Comparison of ENCODE assay signal across 22 cellular contexts in genomic region chr15:25679964-25680658, GRCh38.
"Had no signal": no experiment of that assay in that cellular context is flagged by ENCODE, and none has a peak within 500 bp of the region (broad histone marks: within the 10 kb centered on the region; RNA-seq: fewer than 3 reads in every experiment).

No MANE protein-coding gene starts in this region.

- H3K4me1 ChIP-seq: parathyroid adenoma, right lobe of liver had no signal

- ATAC-seq: gastroesophageal sphincter; left lobe of liver; natural killer cell; psoas muscle; stimulated activated memory B cell treated with anti-CD40 and anti-IgM and Interleukin-4, amounts not matched to agents 10 μg/mL and 1 μg/mL and 100 μg/mL, for 72 hours had no signal

- H3K9me3 ChIP-seq: esophagus squamous epithelium, gastroesophageal sphincter, psoas muscle, right lobe of liver, thoracic aorta, transverse colon had no signal

- H3K4me3 ChIP-seq: esophagus squamous epithelium, gastroesophageal sphincter, psoas muscle, right lobe of liver, spleen, stomach, thoracic aorta, transverse colon had no signal

- H3K79me2 ChIP-seq: parathyroid adenoma had no signal

- H3K4me3 Mint-ChIP-seq: natural killer cell; stimulated activated memory B cell treated with anti-CD40 and anti-IgM and Interleukin-4, amounts not matched to agents 10 μg/mL and 1 μg/mL and 100 μg/mL, for 72 hours had no signal

- H2AFZ ChIP-seq: parathyroid adenoma had no signal

- H3K27me3 Mint-ChIP-seq: stimulated activated memory B cell treated with anti-CD40 and anti-IgM and Interleukin-4, amounts not matched to agents 10 μg/mL and 1 μg/mL and 100 μg/mL, for 72 hours had no signal

- H3K27ac Mint-ChIP-seq: natural killer cell; stimulated activated memory B cell treated with anti-CD40 and anti-IgM and Interleukin-4, amounts not matched to agents 10 μg/mL and 1 μg/mL and 100 μg/mL, for 72 hours had no signal

- H3K36me3 ChIP-seq: right lobe of liver, transverse colon had no signal

- H3K9me3 Mint-ChIP-seq: natural killer cell had no signal

- H3K9ac ChIP-seq: parathyroid adenoma had no signal

- H3K27ac ChIP-seq: esophagus squamous epithelium, parathyroid adenoma, psoas muscle, right lobe of liver, spleen, stomach, transverse colon had no signal

- H3K4me1 Mint-ChIP-seq: stimulated activated memory B cell treated with anti-CD40 and anti-IgM and Interleukin-4, amounts not matched to agents 10 μg/mL and 1 μg/mL and 100 μg/mL, for 72 hours had no signal

- H3K27me3 ChIP-seq: esophagus squamous epithelium, gastroesophageal sphincter, right lobe of liver, spleen, stomach, transverse colon had no signal

- DNase-seq: dermis blood vessel endothelial cell; esophagus squamous epithelium; foreskin fibroblast; glutamatergic neuron; islet precursor cell; mammary epithelial cell; natural killer cell; psoas muscle; retina; right lobe of liver; spleen; stimulated activated CD4-positive, alpha-beta T cell treated with anti-CD3 and anti-CD28 coated beads, Interleukin-15, amount 100 ng/mL, for 24 hours; stimulated activated CD4-positive, alpha-beta T cell treated with anti-CD3 and anti-CD28 coated beads, Interleukin-1b, Interleukin-23, amount 100 ng/mL, for 48 hours; stimulated activated CD4-positive, alpha-beta T cell treated with anti-CD3 and anti-CD28 coated beads, Interleukin-4, amount 100 ng/mL, for 24 hours; stomach; substantia nigra; transverse colon had no signal

- H3K36me3 Mint-ChIP-seq: stimulated activated memory B cell treated with anti-CD40 and anti-IgM and Interleukin-4, amounts not matched to agents 10 μg/mL and 1 μg/mL and 100 μg/mL, for 72 hours had no signal
